Comparison of ENCODE assay signal across 3 cellular contexts in the genomic region with DNA sequence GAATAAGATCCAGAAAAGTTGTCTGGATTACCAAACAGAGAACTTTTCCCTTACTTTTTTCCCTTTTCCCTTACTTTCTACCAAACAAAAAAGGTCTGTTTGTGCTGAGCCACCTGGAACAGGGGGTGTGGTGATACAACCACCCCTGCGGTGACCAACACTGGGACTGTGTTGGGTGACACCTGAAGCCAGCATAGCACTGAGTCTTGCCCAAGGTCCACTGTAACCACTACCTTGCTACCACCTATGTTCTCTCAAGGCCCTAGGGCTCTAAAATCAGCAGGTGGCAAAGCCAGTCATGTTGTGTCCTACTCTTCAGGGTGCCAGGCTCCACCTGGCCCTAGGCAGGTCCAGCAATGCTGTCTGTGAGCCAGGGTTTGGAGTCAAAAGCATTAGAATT.
TF ChIP-seq lines count a peak whose summit lies in the region.

No MANE protein-coding gene starts in this region.

TF ChIP-seq in HEK293, 187 proteins besides CTCF, POLR2A, EP300 and RAD21:
- TF ChIP-seq PRDM1 (tag by site-specific recombination; IDR thresholded peaks at IDR 0.05) (no peak), ZIC2 (tag by site-specific recombination; IDR thresholded peaks at IDR 0.05) (0 out of 2 replicates have a peak, but pooled peaks have one; percentile 20), ZNF23 (tag by site-specific recombination; IDR thresholded peaks at IDR 0.05; ENCODE audit: borderline replicate concordance) (no peak), ZNF335 (tag by site-specific recombination; conservative IDR thresholded peaks at IDR 0.05) (no peak), ZNF626 (tag by site-specific recombination; IDR thresholded peaks at IDR 0.05) (no peak), ZNF529 (tag by site-specific recombination; IDR thresholded peaks at IDR 0.05; ENCODE audit: insufficient replicate concordance) (no peak), ZNF701 (tag by site-specific recombination; IDR thresholded peaks at IDR 0.05) (no peak), SP2 (tag by site-specific recombination; IDR thresholded peaks at IDR 0.05) (no peak)

TF ChIP-seq in Ishikawa, 13 proteins besides CTCF, POLR2A, EP300 and RAD21:
- no peak; the same call in 1 of the 2 replicates for TF ChIP-seq NFIC (IDR thresholded peaks at IDR 0.05)
- peak; percentile 33; the same call in 1 of the 2 replicates for TF ChIP-seq CEBPB (IDR thresholded peaks at IDR 0.05)
- peak; percentile 57; the same call in 1 of the 2 replicates for TF ChIP-seq TCF12 (IDR thresholded peaks at IDR 0.05; ENCODE audit: low read depth)
- TF ChIP-seq, protein P1, sequence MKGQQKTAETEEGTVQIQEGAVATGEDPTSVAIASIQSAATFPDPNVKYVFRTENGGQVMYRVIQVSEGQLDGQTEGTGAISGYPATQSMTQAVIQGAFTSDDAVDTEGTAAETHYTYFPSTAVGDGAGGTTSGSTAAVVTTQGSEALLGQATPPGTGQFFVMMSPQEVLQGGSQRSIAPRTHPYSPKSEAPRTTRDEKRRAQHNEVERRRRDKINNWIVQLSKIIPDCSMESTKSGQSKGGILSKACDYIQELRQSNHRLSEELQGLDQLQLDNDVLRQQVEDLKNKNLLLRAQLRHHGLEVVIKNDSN (IDR thresholded peaks at IDR 0.05): no peak
- no peak for TF ChIP-seq YY1 (IDR thresholded peaks at IDR 0.05; ENCODE audit: low read depth)
- no peak for TF ChIP-seq ZBTB7A (IDR thresholded peaks at IDR 0.05; ENCODE audit: low read depth)
- TF ChIP-seq TEAD4 (IDR thresholded peaks at IDR 0.05): 0 out of 2 replicates have a peak, but pooled peaks have one; percentile 20

TF ChIP-seq in H1, 55 proteins besides CTCF, POLR2A, EP300 and RAD21:
- no peak for TF ChIP-seq CREB1 (IDR thresholded peaks at IDR 0.05)
- TF ChIP-seq NANOG (IDR thresholded peaks at IDR 0.05; ENCODE audit: insufficient read depth, low read depth, low read length, poor library complexity, severe bottlenecking): no peak
TF ChIP-seq in H1: peak in this region for 0.
